8 cellular contexts compared by ENCODE assay signal in the genomic region with DNA sequence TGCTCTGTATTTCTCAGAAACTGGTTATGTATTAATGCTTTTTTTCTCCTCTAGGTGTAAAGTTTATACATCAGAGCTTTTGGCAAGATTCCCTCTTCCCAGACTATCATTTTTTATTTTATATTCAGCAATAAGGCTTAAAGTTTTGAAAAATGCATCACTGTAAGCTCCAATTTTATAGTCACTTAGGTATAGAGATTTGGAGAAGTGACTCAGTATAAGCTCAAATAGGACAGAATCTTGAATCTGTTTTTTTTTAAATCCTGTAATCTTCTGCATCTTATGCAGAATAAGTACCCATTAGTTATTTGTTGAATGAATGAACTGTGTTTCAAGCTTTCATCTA. TPM values are rescaled to one million over a fixed set of nuclear protein-coding genes. Genes with fewer than 3 reads are reported as not detected.
A peak's percentile ranks its signal among the peaks of the same experiment; 100 is the strongest.
DNase-seq lines count a peak whose midpoint lies in the region; ATAC-seq, FAIRE-seq and TF ChIP-seq lines count a peak whose summit lies in the region.

No MANE protein-coding gene starts in this region.

- H3K36me3 Mint-ChIP-seq in activated T-cell treated with anti-CD3 and anti-CD28 coated beads, Interleukin-2, amount 50 U/mL, for 4 hours (ENCODE audit: insufficient read depth), result peaks cover 12% of the 10 kb centered on the region
- H3K36me3 Mint-ChIP-seq in activated naive CD8-positive, alpha-beta T cell treated with anti-CD3 and anti-CD28 coated beads, Interleukin-2, amount 10 ng/mL, durations not matched to agents 7 days and 5 days, result peaks cover 7% of the 10 kb centered on the region

- H3K4me1 ChIP-seq in kidney (ENCODE audit: control insufficient read depth in 1 of 2, insufficient read depth in 1 of 2, low read depth in 1 of 2, low read length in 2 of 2), result peaks cover 13 to 17% of the 10 kb centered on the region in 2 donors
- H3K4me1 ChIP-seq in thymus (ENCODE audit: control insufficient read depth, insufficient read depth, low read length), result peaks cover 10% of the 10 kb centered on the region

- H3K9ac ChIP-seq in kidney (ENCODE audit: low read length in 2 of 2), result peak overlapping the region; percentile 87 to 92

- no peak for FAIRE-seq in kidney (lab: Jason Lieb, UNC)

- H3K9me3 ChIP-seq in kidney (ENCODE audit: control insufficient read depth in 1 of 2, low read length in 2 of 2) (no peaks in the 10 kb centered on the region), thymus (ENCODE audit: control insufficient read depth) (no peaks in the 10 kb centered on the region)

- intact Hi-C loops in kidney (cut with DNase I), result loop anchor here (10.0 kb wide), 1 partner anchor 63 kb away; no protein-coding TSS in a partner anchor

- no peak for TF ChIP-seq CTCF in kidney (IDR thresholded peaks at IDR 0.05; ENCODE audit: borderline replicate concordance, extremely low read depth, insufficient read depth)

- H3K36me3 ChIP-seq in kidney (ENCODE audit: control insufficient read depth in 1 of 2, insufficient read depth in 2 of 2, low read length in 2 of 2), result no peaks in the 10 kb centered on the region
- H3K36me3 ChIP-seq in thymus (ENCODE audit: control insufficient read depth, insufficient read depth), result no peaks in the 10 kb centered on the region

- H3K9me3 Mint-ChIP-seq in activated T-cell treated with anti-CD3 and anti-CD28 coated beads, Interleukin-2, amount 50 U/mL, for 4 hours, result no peaks in the 10 kb centered on the region
- H3K9me3 Mint-ChIP-seq in activated naive CD8-positive, alpha-beta T cell treated with anti-CD3 and anti-CD28 coated beads, Interleukin-2, amount 10 ng/mL, durations not matched to agents 7 days and 5 days, result no peaks in the 10 kb centered on the region

- no peaks in the 10 kb centered on the region for H3K27me3 ChIP-seq in thymus (ENCODE audit: control insufficient read depth, insufficient read depth)

- peak overlapping the region; percentile 89 to 93 for H3K27ac ChIP-seq in kidney (ENCODE audit: low read depth in 2 of 2, low read length in 2 of 2)
- no peak overlapping the region for H3K27ac ChIP-seq in thymus (ENCODE audit: low read depth)

- POLR2A ChIA-PET in activated naive CD8-positive, alpha-beta T cell treated with anti-CD3 and anti-CD28 coated beads, Interleukin-2, amount 10 ng/mL, durations not matched to agents 7 days and 5 days (lab: Charles Lee), result interaction anchor here (0.9 to 5.2 kb wide), 8 partner anchors 11 to 195 kb away, joined by 3 to 161 read pairs (median 23); partner anchors contain the start of genes HINT3 and TRMT11

- H3K4me3 ChIP-seq in kidney (ENCODE audit: low read length in 2 of 2), result peak overlapping the region; percentile 68 to 96
- peak overlapping the region; percentile 90 for H3K4me3 ChIP-seq in thymus (ENCODE audit: low read length)

- H3K4me3 Mint-ChIP-seq in activated T-cell treated with anti-CD3 and anti-CD28 coated beads, Interleukin-2, amount 50 U/mL, for 4 hours, result peak overlapping the region; percentile 91
- peak overlapping the region; percentile 89 for H3K4me3 Mint-ChIP-seq in activated naive CD8-positive, alpha-beta T cell treated with anti-CD3 and anti-CD28 coated beads, Interleukin-2, amount 10 ng/mL, durations not matched to agents 7 days and 5 days

- ATAC-seq in activated T-cell treated with anti-CD3 and anti-CD28 coated beads, Interleukin-2, amount 50 U/mL, for 4 hours, result no peak
- no peak for ATAC-seq in activated naive CD8-positive, alpha-beta T cell treated with anti-CD3 and anti-CD28 coated beads, Interleukin-2, amount 10 ng/mL, durations not matched to agents 7 days and 5 days (ENCODE audit: low read depth)
- ATAC-seq in GM19463 (IDR thresholded peaks at IDR 0.05; ENCODE audit: unreplicated experiment) (no peak), esophagus mucosa (no peak)

- H3K4me1 Mint-ChIP-seq in activated T-cell treated with anti-CD3 and anti-CD28 coated beads, Interleukin-2, amount 50 U/mL, for 4 hours (ENCODE audit: low read depth), result peaks cover 60% of the 10 kb centered on the region
- peaks cover 36% of the 10 kb centered on the region for H3K4me1 Mint-ChIP-seq in activated naive CD8-positive, alpha-beta T cell treated with anti-CD3 and anti-CD28 coated beads, Interleukin-2, amount 10 ng/mL, durations not matched to agents 7 days and 5 days

- H3K27me3 Mint-ChIP-seq in activated T-cell treated with anti-CD3 and anti-CD28 coated beads, Interleukin-2, amount 50 U/mL, for 4 hours (ENCODE audit: low read depth), result no peaks in the 10 kb centered on the region
- no peaks in the 10 kb centered on the region for H3K27me3 Mint-ChIP-seq in activated naive CD8-positive, alpha-beta T cell treated with anti-CD3 and anti-CD28 coated beads, Interleukin-2, amount 10 ng/mL, durations not matched to agents 7 days and 5 days

- peak overlapping the region; percentile 77 for H3K27ac Mint-ChIP-seq in activated naive CD8-positive, alpha-beta T cell treated with anti-CD3 and anti-CD28 coated beads, Interleukin-2, amount 10 ng/mL, durations not matched to agents 7 days and 5 days

- no peak for DNase-seq in activated T-cell treated with anti-CD3 and anti-CD28 coated beads, Interleukin-2, amount 50 U/mL, for 4 hours
- DNase-seq in activated T-cell treated with anti-CD3 and anti-CD28 coated beads, Interleukin-2, amount 50 U/mL, for 48 hours, result no peak
- no peak for DNase-seq in activated naive CD8-positive, alpha-beta T cell treated with anti-CD3 and anti-CD28 coated beads, Interleukin-2, amount 10 ng/mL, durations not matched to agents 7 days and 5 days
- DNase-seq in kidney (no peak), NCI-H2081 treated with DMSO at 0.1 percent for 48 hours (lab: John Stamatoyannopoulos, UW) (no peak)

RNA-seq across cellular contexts. Expression of gene NCOA7, which starts 1.0 kb away (rescaled TPM):
- total RNA-seq in activated T-cell treated with anti-CD3 and anti-CD28 coated beads, Interleukin-2, amount 50 U/mL, for 4 hours, result 10 to 100 TPM; 47.8 to 58.8 (median 57.8) TPM
- 10 to 100 TPM; 51.1 to 58.6 TPM for total RNA-seq in activated naive CD8-positive, alpha-beta T cell treated with anti-CD3 and anti-CD28 coated beads, Interleukin-2, amount 10 ng/mL, durations not matched to agents 7 days and 5 days
- 135 TPM for total RNA-seq in kidney
- 21.0 TPM for polyA plus RNA-seq in kidney (ENCODE audit: insufficient read depth, low read depth, low replicate concordance)
- polyA plus RNA-seq in thymus, result 15.8 TPM
- total RNA-seq in esophagus mucosa, result 59.8 TPM

RNA-seq across cellular contexts. Expression of gene HEY2, which starts 42.4 kb away (rescaled TPM):
- total RNA-seq in activated T-cell treated with anti-CD3 and anti-CD28 coated beads, Interleukin-2, amount 50 U/mL, for 4 hours, result under 1 TPM in 1 of 3 donors, not detected in 2; 0.10 TPM
- under 1 TPM; 0.11 to 0.22 TPM for total RNA-seq in activated naive CD8-positive, alpha-beta T cell treated with anti-CD3 and anti-CD28 coated beads, Interleukin-2, amount 10 ng/mL, durations not matched to agents 7 days and 5 days
- 10.7 TPM for total RNA-seq in kidney
- polyA plus RNA-seq in kidney (ENCODE audit: insufficient read depth, low read depth, low replicate concordance), result 4.2 TPM
- polyA plus RNA-seq in thymus, result 2.8 TPM
- total RNA-seq in esophagus mucosa, result 1.6 TPM
